Comparison of ENCODE assay signal across 5 cellular contexts in the genomic region with DNA sequence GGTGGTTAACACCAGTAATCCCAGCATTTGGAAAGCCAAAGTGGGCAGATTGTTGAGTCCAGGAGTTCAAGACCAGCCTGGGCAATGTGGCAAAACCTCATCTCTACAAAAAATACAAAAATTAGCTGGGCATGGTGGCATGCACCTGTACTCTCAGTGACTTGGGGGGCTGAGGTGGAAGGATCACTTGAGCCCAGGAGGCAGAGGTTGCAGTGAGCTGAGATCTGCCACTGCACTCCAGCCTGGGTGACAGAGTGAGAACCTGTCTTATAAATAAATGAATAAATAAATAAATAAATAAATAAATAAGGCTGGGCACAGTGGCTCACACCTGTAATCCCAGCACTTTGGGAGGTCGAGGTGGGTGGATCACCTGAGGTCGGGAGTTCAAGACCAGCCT. TPM values are rescaled to one million over a fixed set of nuclear protein-coding genes. Genes with fewer than 3 reads are reported as not detected.
"Had no signal": no experiment of that assay in that cellular context is flagged by ENCODE, and none has a peak within 500 bp of the region (broad histone marks: within the 10 kb centered on the region; RNA-seq: fewer than 3 reads in every experiment).

No MANE protein-coding gene starts in this region.

RNA-seq across cellular contexts. Expression of a gene that starts 6.1 kb away (rescaled TPM):
- total RNA-seq: K562, M059J, SK-MEL-5 had no signal
- polyA plus RNA-seq: IgD-negative memory B cell, K562, SK-N-SH had no signal

RNA-seq across cellular contexts. Expression of a gene that starts 21.9 kb away (rescaled TPM):
- total RNA-seq: K562, M059J, SK-MEL-5 had no signal
- polyA plus RNA-seq: IgD-negative memory B cell, K562, SK-N-SH had no signal

RNA-seq across cellular contexts. Expression of a gene that starts 30.8 kb away (rescaled TPM):
- total RNA-seq: K562, M059J, SK-MEL-5 had no signal
- polyA plus RNA-seq: IgD-negative memory B cell, K562, SK-N-SH had no signal

RNA-seq across cellular contexts. Expression of a gene that starts 52.9 kb away (rescaled TPM):
- total RNA-seq: K562, M059J, SK-MEL-5 had no signal
- polyA plus RNA-seq: IgD-negative memory B cell, K562, SK-N-SH had no signal
